Comparison of ENCODE assay signal across 1 cellular context in the genomic region with DNA sequence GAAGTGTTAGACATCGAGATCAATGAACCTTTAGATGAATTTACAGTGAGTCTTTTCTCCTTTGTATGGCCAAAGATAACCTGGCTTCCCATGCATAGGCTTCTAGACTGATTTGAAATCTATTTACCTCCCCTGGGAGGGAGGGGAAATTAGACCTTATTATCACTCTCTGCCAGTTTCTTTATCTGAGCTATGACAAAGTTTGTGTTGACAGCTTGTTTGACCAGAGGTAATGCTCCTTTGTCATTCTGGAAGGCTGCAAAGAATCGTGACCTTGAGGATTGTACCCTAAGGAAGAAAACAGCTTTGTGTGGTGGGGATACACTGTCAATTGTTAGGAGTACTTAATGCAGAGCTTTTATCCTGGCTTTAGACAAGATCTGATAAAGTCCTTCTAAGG.
A peak's percentile ranks its signal among the peaks of the same experiment; 100 is the strongest.
TF ChIP-seq lines count a peak whose summit lies in the region.

No MANE protein-coding gene starts in this region.

TF ChIP-seq in K562, 482 proteins besides CTCF, POLR2A, EP300 and RAD21 (continued from another document and continues in another):
- TF ChIP-seq, protein P1, sequence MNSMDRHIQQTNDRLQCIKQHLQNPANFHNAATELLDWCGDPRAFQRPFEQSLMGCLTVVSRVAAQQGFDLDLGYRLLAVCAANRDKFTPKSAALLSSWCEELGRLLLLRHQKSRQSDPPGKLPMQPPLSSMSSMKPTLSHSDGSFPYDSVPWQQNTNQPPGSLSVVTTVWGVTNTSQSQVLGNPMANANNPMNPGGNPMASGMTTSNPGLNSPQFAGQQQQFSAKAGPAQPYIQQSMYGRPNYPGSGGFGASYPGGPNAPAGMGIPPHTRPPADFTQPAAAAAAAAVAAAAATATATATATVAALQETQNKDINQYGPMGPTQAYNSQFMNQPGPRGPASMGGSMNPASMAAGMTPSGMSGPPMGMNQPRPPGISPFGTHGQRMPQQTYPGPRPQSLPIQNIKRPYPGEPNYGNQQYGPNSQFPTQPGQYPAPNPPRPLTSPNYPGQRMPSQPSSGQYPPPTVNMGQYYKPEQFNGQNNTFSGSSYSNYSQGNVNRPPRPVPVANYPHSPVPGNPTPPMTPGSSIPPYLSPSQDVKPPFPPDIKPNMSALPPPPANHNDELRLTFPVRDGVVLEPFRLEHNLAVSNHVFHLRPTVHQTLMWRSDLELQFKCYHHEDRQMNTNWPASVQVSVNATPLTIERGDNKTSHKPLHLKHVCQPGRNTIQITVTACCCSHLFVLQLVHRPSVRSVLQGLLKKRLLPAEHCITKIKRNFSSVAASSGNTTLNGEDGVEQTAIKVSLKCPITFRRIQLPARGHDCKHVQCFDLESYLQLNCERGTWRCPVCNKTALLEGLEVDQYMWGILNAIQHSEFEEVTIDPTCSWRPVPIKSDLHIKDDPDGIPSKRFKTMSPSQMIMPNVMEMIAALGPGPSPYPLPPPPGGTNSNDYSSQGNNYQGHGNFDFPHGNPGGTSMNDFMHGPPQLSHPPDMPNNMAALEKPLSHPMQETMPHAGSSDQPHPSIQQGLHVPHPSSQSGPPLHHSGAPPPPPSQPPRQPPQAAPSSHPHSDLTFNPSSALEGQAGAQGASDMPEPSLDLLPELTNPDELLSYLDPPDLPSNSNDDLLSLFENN (IDR thresholded peaks at IDR 0.05; ENCODE audit: low read depth in 2 of 2, low read length in 2 of 2) = peak in 1 of 2 experiments; percentile 60; a peak in 1 of 4 replicates
- TF ChIP-seq CBX3 (IDR thresholded peaks at IDR 0.05; ENCODE audit: borderline replicate concordance in 1 of 2, low read length in 2 of 2) (no peak), NONO (IDR thresholded peaks at IDR 0.05; ENCODE audit: low read depth in 2 of 2, low read length in 1 of 2) (no peak), ZNF134 (CRISPR knock-in tag; conservative IDR thresholded peaks at IDR 0.05) (no peak), TAL1 (IDR thresholded peaks at IDR 0.05) (peak; percentile 79), NFIC (IDR thresholded peaks at IDR 0.05) (no peak), POLR2AphosphoS2 (IDR thresholded peaks at IDR 0.05; ENCODE audit: low read length) (no peak), BACH1 (tag; IDR thresholded peaks at IDR 0.05) (peak; percentile 30; the same call in 1 of the 2 replicates), MYNN (IDR thresholded peaks at IDR 0.05) (no peak), MYNN (CRISPR knock-in tag; IDR thresholded peaks at IDR 0.05) (no peak), EP400 (IDR thresholded peaks at IDR 0.05) (0 out of 2 replicates have a peak, but pooled peaks have one; percentile 20), SIRT6 (IDR thresholded peaks at IDR 0.05; ENCODE audit: low read depth, low read length) (no peak), SIX5 (IDR thresholded peaks at IDR 0.05; ENCODE audit: borderline replicate concordance in 1 of 2, insufficient read depth in 1 of 2, low read depth in 1 of 2, low read length in 2 of 2) (0 out of 4 replicates have a peak, but pooled peaks of 1 of the 2 experiments have one; percentile 12), EWSR1 (IDR thresholded peaks at IDR 0.05; ENCODE audit: borderline replicate concordance, low read depth, partially characterized antibody) (no peak), KAT2B (IDR thresholded peaks at IDR 0.05; ENCODE audit: low read depth, low read length) (no peak), BRCA1 (IDR thresholded peaks at IDR 0.05) (no peak), BRCA1 (CRISPR knock-in tag; IDR thresholded peaks at IDR 0.05) (no peak), NR2C1 (IDR thresholded peaks at IDR 0.05) (no peak), NR2C1 (tag; IDR thresholded peaks at IDR 0.05) (no peak), RCOR1 (IDR thresholded peaks at IDR 0.05; ENCODE audit: borderline replicate concordance in 1 of 2, low read depth in 2 of 2, low read length in 2 of 2) (peak; percentile 58 to 84; a peak in 2 of 4 replicates), RUNX1 (IDR thresholded peaks at IDR 0.05; ENCODE audit: low read depth) (no peak), ESRRB (CRISPR knock-in tag; IDR thresholded peaks at IDR 0.05; ENCODE audit: borderline replicate concordance) (no peak), NFXL1 (CRISPR knock-in tag; IDR thresholded peaks at IDR 0.05) (no peak), ZNF785 (CRISPR knock-in tag; IDR thresholded peaks at IDR 0.05) (no peak), SRF (CRISPR knock-in tag; IDR thresholded peaks at IDR 0.05) (peak in 1 of 2 experiments; percentile 19; a peak in 1 of 4 replicates), CBFA2T3 (IDR thresholded peaks at IDR 0.05) (peak; percentile 85), PPARD (CRISPR knock-in tag; IDR thresholded peaks at IDR 0.05) (no peak), DACH1 (IDR thresholded peaks at IDR 0.05; ENCODE audit: partially characterized antibody) (no peak), TAF15 (IDR thresholded peaks at IDR 0.05; ENCODE audit: low read depth, low read length) (no peak), ETS2 (tag; IDR thresholded peaks at IDR 0.05; ENCODE audit: borderline replicate concordance, poor library complexity, severe bottlenecking) (no peak), ELF1 (tag; IDR thresholded peaks at IDR 0.05) (no peak), MTA2 (IDR thresholded peaks at IDR 0.05; ENCODE audit: low read depth) (peak; percentile 57; the same call in 1 of the 2 replicates), POLR3A (IDR thresholded peaks at IDR 0.05; ENCODE audit: borderline replicate concordance, extremely low read depth, insufficient read depth, insufficient read length) (no peak), SMARCA4 (IDR thresholded peaks at IDR 0.05) (peak; percentile 85), KLF1 (tag; IDR thresholded peaks at IDR 0.05) (no peak), NR2C2 (CRISPR knock-in tag; IDR thresholded peaks at IDR 0.05) (no peak), NR2C2 (tag; IDR thresholded peaks at IDR 0.05) (0 out of 2 replicates have a peak, but pooled peaks have one; percentile 15), ZNF212 (CRISPR knock-in tag; IDR thresholded peaks at IDR 0.05) (no peak)
- TF ChIP-seq, protein P2, sequence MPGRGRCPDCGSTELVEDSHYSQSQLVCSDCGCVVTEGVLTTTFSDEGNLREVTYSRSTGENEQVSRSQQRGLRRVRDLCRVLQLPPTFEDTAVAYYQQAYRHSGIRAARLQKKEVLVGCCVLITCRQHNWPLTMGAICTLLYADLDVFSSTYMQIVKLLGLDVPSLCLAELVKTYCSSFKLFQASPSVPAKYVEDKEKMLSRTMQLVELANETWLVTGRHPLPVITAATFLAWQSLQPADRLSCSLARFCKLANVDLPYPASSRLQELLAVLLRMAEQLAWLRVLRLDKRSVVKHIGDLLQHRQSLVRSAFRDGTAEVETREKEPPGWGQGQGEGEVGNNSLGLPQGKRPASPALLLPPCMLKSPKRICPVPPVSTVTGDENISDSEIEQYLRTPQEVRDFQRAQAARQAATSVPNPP (IDR thresholded peaks at IDR 0.05; ENCODE audit: borderline replicate concordance, insufficient read depth, insufficient read length) = no peak
- TF ChIP-seq, protein P3, sequence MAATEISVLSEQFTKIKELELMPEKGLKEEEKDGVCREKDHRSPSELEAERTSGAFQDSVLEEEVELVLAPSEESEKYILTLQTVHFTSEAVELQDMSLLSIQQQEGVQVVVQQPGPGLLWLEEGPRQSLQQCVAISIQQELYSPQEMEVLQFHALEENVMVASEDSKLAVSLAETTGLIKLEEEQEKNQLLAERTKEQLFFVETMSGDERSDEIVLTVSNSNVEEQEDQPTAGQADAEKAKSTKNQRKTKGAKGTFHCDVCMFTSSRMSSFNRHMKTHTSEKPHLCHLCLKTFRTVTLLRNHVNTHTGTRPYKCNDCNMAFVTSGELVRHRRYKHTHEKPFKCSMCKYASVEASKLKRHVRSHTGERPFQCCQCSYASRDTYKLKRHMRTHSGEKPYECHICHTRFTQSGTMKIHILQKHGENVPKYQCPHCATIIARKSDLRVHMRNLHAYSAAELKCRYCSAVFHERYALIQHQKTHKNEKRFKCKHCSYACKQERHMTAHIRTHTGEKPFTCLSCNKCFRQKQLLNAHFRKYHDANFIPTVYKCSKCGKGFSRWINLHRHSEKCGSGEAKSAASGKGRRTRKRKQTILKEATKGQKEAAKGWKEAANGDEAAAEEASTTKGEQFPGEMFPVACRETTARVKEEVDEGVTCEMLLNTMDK (IDR thresholded peaks at IDR 0.05; ENCODE audit: borderline replicate concordance, insufficient read depth, low read depth, low read length, poor library complexity, severe bottlenecking) = no peak
- TF ChIP-seq, protein P4, sequence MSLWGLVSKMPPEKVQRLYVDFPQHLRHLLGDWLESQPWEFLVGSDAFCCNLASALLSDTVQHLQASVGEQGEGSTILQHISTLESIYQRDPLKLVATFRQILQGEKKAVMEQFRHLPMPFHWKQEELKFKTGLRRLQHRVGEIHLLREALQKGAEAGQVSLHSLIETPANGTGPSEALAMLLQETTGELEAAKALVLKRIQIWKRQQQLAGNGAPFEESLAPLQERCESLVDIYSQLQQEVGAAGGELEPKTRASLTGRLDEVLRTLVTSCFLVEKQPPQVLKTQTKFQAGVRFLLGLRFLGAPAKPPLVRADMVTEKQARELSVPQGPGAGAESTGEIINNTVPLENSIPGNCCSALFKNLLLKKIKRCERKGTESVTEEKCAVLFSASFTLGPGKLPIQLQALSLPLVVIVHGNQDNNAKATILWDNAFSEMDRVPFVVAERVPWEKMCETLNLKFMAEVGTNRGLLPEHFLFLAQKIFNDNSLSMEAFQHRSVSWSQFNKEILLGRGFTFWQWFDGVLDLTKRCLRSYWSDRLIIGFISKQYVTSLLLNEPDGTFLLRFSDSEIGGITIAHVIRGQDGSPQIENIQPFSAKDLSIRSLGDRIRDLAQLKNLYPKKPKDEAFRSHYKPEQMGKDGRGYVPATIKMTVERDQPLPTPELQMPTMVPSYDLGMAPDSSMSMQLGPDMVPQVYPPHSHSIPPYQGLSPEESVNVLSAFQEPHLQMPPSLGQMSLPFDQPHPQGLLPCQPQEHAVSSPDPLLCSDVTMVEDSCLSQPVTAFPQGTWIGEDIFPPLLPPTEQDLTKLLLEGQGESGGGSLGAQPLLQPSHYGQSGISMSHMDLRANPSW (CRISPR knock-in tag; IDR thresholded peaks at IDR 0.05) = no peak
- TF ChIP-seq, protein P5, sequence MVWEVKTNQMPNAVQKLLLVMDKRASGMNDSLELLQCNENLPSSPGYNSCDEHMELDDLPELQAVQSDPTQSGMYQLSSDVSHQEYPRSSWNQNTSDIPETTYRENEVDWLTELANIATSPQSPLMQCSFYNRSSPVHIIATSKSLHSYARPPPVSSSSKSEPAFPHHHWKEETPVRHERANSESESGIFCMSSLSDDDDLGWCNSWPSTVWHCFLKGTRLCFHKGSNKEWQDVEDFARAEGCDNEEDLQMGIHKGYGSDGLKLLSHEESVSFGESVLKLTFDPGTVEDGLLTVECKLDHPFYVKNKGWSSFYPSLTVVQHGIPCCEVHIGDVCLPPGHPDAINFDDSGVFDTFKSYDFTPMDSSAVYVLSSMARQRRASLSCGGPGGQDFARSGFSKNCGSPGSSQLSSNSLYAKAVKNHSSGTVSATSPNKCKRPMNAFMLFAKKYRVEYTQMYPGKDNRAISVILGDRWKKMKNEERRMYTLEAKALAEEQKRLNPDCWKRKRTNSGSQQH (CRISPR knock-in tag; IDR thresholded peaks at IDR 0.05) = no peak
- TF ChIP-seq, protein P6, sequence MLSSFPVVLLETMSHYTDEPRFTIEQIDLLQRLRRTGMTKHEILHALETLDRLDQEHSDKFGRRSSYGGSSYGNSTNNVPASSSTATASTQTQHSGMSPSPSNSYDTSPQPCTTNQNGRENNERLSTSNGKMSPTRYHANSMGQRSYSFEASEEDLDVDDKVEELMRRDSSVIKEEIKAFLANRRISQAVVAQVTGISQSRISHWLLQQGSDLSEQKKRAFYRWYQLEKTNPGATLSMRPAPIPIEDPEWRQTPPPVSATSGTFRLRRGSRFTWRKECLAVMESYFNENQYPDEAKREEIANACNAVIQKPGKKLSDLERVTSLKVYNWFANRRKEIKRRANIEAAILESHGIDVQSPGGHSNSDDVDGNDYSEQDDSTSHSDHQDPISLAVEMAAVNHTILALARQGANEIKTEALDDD (IDR thresholded peaks at IDR 0.05) = no peak
- TF ChIP-seq, protein P7, sequence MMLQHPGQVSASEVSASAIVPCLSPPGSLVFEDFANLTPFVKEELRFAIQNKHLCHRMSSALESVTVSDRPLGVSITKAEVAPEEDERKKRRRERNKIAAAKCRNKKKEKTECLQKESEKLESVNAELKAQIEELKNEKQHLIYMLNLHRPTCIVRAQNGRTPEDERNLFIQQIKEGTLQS (IDR thresholded peaks at IDR 0.05) = no peak
- TF ChIP-seq, protein P7 (CRISPR knock-in tag; conservative IDR thresholded peaks at IDR 0.05) = no peak
- TF ChIP-seq, protein P8, sequence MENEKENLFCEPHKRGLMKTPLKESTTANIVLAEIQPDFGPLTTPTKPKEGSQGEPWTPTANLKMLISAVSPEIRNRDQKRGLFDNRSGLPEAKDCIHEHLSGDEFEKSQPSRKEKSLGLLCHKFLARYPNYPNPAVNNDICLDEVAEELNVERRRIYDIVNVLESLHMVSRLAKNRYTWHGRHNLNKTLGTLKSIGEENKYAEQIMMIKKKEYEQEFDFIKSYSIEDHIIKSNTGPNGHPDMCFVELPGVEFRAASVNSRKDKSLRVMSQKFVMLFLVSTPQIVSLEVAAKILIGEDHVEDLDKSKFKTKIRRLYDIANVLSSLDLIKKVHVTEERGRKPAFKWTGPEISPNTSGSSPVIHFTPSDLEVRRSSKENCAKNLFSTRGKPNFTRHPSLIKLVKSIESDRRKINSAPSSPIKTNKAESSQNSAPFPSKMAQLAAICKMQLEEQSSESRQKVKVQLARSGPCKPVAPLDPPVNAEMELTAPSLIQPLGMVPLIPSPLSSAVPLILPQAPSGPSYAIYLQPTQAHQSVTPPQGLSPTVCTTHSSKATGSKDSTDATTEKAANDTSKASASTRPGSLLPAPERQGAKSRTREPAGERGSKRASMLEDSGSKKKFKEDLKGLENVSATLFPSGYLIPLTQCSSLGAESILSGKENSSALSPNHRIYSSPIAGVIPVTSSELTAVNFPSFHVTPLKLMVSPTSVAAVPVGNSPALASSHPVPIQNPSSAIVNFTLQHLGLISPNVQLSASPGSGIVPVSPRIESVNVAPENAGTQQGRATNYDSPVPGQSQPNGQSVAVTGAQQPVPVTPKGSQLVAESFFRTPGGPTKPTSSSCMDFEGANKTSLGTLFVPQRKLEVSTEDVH (IDR thresholded peaks at IDR 0.05; ENCODE audit: low read depth, partially characterized antibody) = no peak
- TF ChIP-seq, protein P9, sequence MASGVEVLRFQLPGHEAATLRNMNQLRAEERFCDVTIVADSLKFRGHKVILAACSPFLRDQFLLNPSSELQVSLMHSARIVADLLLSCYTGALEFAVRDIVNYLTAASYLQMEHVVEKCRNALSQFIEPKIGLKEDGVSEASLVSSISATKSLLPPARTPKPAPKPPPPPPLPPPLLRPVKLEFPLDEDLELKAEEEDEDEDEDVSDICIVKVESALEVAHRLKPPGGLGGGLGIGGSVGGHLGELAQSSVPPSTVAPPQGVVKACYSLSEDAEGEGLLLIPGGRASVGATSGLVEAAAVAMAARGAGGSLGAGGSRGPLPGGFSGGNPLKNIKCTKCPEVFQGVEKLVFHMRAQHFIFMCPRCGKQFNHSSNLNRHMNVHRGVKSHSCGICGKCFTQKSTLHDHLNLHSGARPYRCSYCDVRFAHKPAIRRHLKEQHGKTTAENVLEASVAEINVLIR (CRISPR knock-in tag; IDR thresholded peaks at IDR 0.05) = no peak
